In the genomic region with DNA sequence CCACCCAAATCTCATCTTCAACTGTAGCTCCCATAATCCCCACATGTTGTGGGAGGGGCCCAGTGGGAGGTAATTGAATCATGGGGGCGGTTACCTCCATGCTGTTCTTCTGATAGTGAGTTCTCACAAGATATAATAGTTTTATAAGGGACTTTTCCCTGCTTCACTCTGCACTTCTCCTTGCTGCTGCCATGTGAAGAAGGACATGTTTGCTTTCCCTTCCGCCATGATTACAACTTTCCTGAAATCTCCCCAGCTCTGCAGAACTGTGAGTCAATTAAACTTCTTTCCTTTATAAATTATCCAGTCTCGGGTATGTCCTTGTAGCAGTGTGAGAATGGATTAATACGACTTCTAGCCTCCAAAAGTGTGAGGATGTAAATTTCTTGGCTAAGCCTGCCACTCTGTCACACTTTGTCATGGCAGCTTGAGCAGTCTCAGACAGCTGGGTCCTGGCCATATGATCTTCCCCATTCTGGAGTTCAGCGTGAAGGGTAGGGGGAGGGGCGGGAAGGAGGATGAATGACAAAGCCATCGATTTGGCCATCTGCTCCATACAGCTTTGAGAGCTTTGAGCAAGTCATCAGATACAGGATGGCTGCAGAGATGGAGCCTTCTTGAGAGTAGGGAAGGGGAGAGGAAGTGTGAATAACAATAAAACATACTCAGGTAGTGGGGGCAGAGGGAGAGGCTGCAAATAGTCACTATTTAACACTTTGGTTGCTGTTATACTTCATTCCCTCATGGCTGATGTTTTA, we compare ENCODE assay signal across 14 cellular contexts. TPM values are rescaled to one million over a fixed set of nuclear protein-coding genes. Genes with fewer than 3 reads are reported as not detected.
A peak's percentile ranks its signal among the peaks of the same experiment; 100 is the strongest.
DNase-seq lines count a peak whose midpoint lies in the region; ATAC-seq and TF ChIP-seq lines count a peak whose summit lies in the region.
"Had no signal": no experiment of that assay in that cellular context is flagged by ENCODE, and none has a peak within 500 bp of the region (broad histone marks: within the 10 kb centered on the region; RNA-seq: fewer than 3 reads in every experiment).

No MANE protein-coding gene starts in this region.

- H3K4me1 Mint-ChIP-seq in activated naive CD4-positive, alpha-beta T cell treated with anti-CD3 and anti-CD28 coated beads for 36 hours (ENCODE audit: low read depth), result peaks cover 73% of the 10 kb centered on the region
- peaks cover 35% of the 10 kb centered on the region for H3K4me1 Mint-ChIP-seq in activated naive CD4-positive, alpha-beta T cell treated with anti-CD3 and anti-CD28 coated beads, Interleukin-2, amount 10 ng/mL, durations not matched to agents 7 days and 5 days
- H3K4me1 Mint-ChIP-seq in activated T-helper 2 cell treated with anti-CD3 and anti-CD28 coated beads, Interferon-gamma antibody, Interleukin-2, Interleukin-4, amounts not matched to agents 10 μg/mL and 5 μg/mL and 100 μg/mL, durations not matched to agents 14 hours and 24 hours and 36 hours (ENCODE audit: low read depth), result peaks cover 52% of the 10 kb centered on the region
- H3K4me1 Mint-ChIP-seq in stimulated activated effector memory CD8-positive, alpha-beta T cell treated with anti-CD3 and anti-CD28 coated beads, Interleukin-12 subunit alpha, Interleukin-12 subunit beta, amount 100 ng/mL, for 72 hours, result peaks cover 80% of the 10 kb centered on the region
- no peaks in the 10 kb centered on the region for H3K4me1 Mint-ChIP-seq in nephron progenitor cell

- H3K27me3 Mint-ChIP-seq in activated naive CD4-positive, alpha-beta T cell treated with anti-CD3 and anti-CD28 coated beads for 36 hours (ENCODE audit: low read depth), result no peaks in the 10 kb centered on the region
- H3K27me3 Mint-ChIP-seq in activated naive CD4-positive, alpha-beta T cell treated with anti-CD3 and anti-CD28 coated beads, Interleukin-2, amount 10 ng/mL, durations not matched to agents 7 days and 5 days, result no peaks in the 10 kb centered on the region
- H3K27me3 Mint-ChIP-seq in activated T-helper 2 cell treated with anti-CD3 and anti-CD28 coated beads, Interferon-gamma antibody, Interleukin-2, Interleukin-4, amounts not matched to agents 10 μg/mL and 5 μg/mL and 100 μg/mL, durations not matched to agents 14 hours and 24 hours and 36 hours (ENCODE audit: low read depth), result no peaks in the 10 kb centered on the region
- peaks cover 9% of the 10 kb centered on the region for H3K27me3 Mint-ChIP-seq in nephron progenitor cell (ENCODE audit: low read depth, poor library complexity)

- no peak overlapping the region for H3K4me3 Mint-ChIP-seq in activated naive CD4-positive, alpha-beta T cell treated with anti-CD3 and anti-CD28 coated beads for 36 hours
- no peak overlapping the region for H3K4me3 Mint-ChIP-seq in activated naive CD4-positive, alpha-beta T cell treated with anti-CD3 and anti-CD28 coated beads, Interleukin-2, amount 10 ng/mL, durations not matched to agents 7 days and 5 days
- H3K4me3 Mint-ChIP-seq in activated T-helper 2 cell treated with anti-CD3 and anti-CD28 coated beads, Interferon-gamma antibody, Interleukin-2, Interleukin-4, amounts not matched to agents 10 μg/mL and 5 μg/mL and 100 μg/mL, durations not matched to agents 14 hours and 24 hours and 36 hours (ENCODE audit: low read depth), result no peak overlapping the region
- peak overlapping the region; percentile 46 for H3K4me3 Mint-ChIP-seq in stimulated activated effector memory CD8-positive, alpha-beta T cell treated with anti-CD3 and anti-CD28 coated beads, Interleukin-12 subunit alpha, Interleukin-12 subunit beta, amount 100 ng/mL, for 72 hours
- H3K4me3 Mint-ChIP-seq in nephron progenitor cell, result no peak overlapping the region
- H3K4me3 Mint-ChIP-seq: T-cell had no signal

- intact Hi-C loops in activated naive CD4-positive, alpha-beta T cell treated with anti-CD3 and anti-CD28 coated beads for 36 hours (cut with micrococcal nuclease), result loop anchor here (1.0 to 10.0 kb wide), 2 partner anchors 400 to 1362 kb away; partner anchors contain the start of gene FAM204A
- intact Hi-C loops in activated T-helper 2 cell treated with anti-CD3 and anti-CD28 coated beads, Interferon-gamma antibody, Interleukin-2, Interleukin-4, amounts not matched to agents 10 μg/mL and 5 μg/mL and 100 μg/mL, durations not matched to agents 14 hours and 24 hours and 36 hours (cut with micrococcal nuclease), result no loop called here

- TF ChIP-seq CTCF in nephron progenitor cell (IDR thresholded peaks at IDR 0.05), result no peak

- CTCF ChIA-PET in activated naive CD4-positive, alpha-beta T cell treated with anti-CD3 and anti-CD28 coated beads for 36 hours (lab: Charles Lee), result interaction anchor here (0.8 to 3.2 kb wide), 3 partner anchors 20 to 29 kb away, joined by 3 to 10 read pairs (median 5); no protein-coding TSS in a partner anchor
- CTCF ChIA-PET in activated naive CD4-positive, alpha-beta T cell treated with anti-CD3 and anti-CD28 coated beads, Interleukin-2, amount 10 ng/mL, durations not matched to agents 7 days and 5 days (lab: Charles Lee), result interaction anchor here (1.0 to 1.3 kb wide), 3 partner anchors 18 to 20 kb away, joined by 3 to 4 read pairs (median 3); partner anchors contain the start of gene INPP5F

- peaks cover 45% of the 10 kb centered on the region for H3K36me3 Mint-ChIP-seq in activated naive CD4-positive, alpha-beta T cell treated with anti-CD3 and anti-CD28 coated beads for 36 hours (ENCODE audit: low read depth)
- H3K36me3 Mint-ChIP-seq in activated naive CD4-positive, alpha-beta T cell treated with anti-CD3 and anti-CD28 coated beads, Interleukin-2, amount 10 ng/mL, durations not matched to agents 7 days and 5 days, result peaks cover 31% of the 10 kb centered on the region
- H3K36me3 Mint-ChIP-seq in activated T-helper 2 cell treated with anti-CD3 and anti-CD28 coated beads, Interferon-gamma antibody, Interleukin-2, Interleukin-4, amounts not matched to agents 10 μg/mL and 5 μg/mL and 100 μg/mL, durations not matched to agents 14 hours and 24 hours and 36 hours (ENCODE audit: low read depth), result peaks cover 60% of the 10 kb centered on the region
- peaks cover 45% of the 10 kb centered on the region for H3K36me3 Mint-ChIP-seq in stimulated activated effector memory CD8-positive, alpha-beta T cell treated with anti-CD3 and anti-CD28 coated beads, Interleukin-12 subunit alpha, Interleukin-12 subunit beta, amount 100 ng/mL, for 72 hours
- H3K36me3 Mint-ChIP-seq in nephron progenitor cell (ENCODE audit: low read depth), result peaks cover 26% of the 10 kb centered on the region

- DNase-seq in activated naive CD4-positive, alpha-beta T cell treated with anti-CD3 and anti-CD28 coated beads for 36 hours, result no peak
- no peak for DNase-seq in activated naive CD4-positive, alpha-beta T cell treated with anti-CD3 and anti-CD28 coated beads, Interleukin-2, amount 10 ng/mL, durations not matched to agents 7 days and 5 days
- peak; percentile 91 for DNase-seq in NCI-H2171 (lab: John Stamatoyannopoulos, UW)
- no peak for DNase-seq in activated T-helper 2 cell treated with anti-CD3 and anti-CD28 coated beads, Interferon-gamma antibody, Interleukin-2, Interleukin-4, amounts not matched to agents 10 μg/mL and 5 μg/mL and 100 μg/mL, durations not matched to agents 14 hours and 24 hours and 36 hours (ENCODE audit: low spot score)
- DNase-seq in stimulated activated effector memory CD8-positive, alpha-beta T cell treated with anti-CD3 and anti-CD28 coated beads, Interleukin-12 subunit alpha, Interleukin-12 subunit beta, amount 100 ng/mL, for 72 hours (ENCODE audit: low spot score in 2 of 2), result no peak
- DNase-seq in 8988T, result no peak
- no peak for DNase-seq in nephron progenitor cell
- no peak for DNase-seq in AG20443 (ENCODE audit: low spot score)
- DNase-seq: anterior cingulate cortex, DMS79, gastrocnemius medialis, RPMI8226, substantia nigra, T-cell had no signal

- ATAC-seq in stimulated activated effector memory CD8-positive, alpha-beta T cell treated with anti-CD3 and anti-CD28 coated beads, Interleukin-12 subunit alpha, Interleukin-12 subunit beta, amount 100 ng/mL, for 72 hours, result no peak
- ATAC-seq: gastrocnemius medialis, T-cell had no signal

- H3K27ac Mint-ChIP-seq in activated naive CD4-positive, alpha-beta T cell treated with anti-CD3 and anti-CD28 coated beads for 36 hours, result peak overlapping the region; percentile 96
- no peak overlapping the region for H3K27ac Mint-ChIP-seq in activated naive CD4-positive, alpha-beta T cell treated with anti-CD3 and anti-CD28 coated beads, Interleukin-2, amount 10 ng/mL, durations not matched to agents 7 days and 5 days
- H3K27ac Mint-ChIP-seq in activated T-helper 2 cell treated with anti-CD3 and anti-CD28 coated beads, Interferon-gamma antibody, Interleukin-2, Interleukin-4, amounts not matched to agents 10 μg/mL and 5 μg/mL and 100 μg/mL, durations not matched to agents 14 hours and 24 hours and 36 hours, result peak overlapping the region; percentile 66
- H3K27ac Mint-ChIP-seq in stimulated activated effector memory CD8-positive, alpha-beta T cell treated with anti-CD3 and anti-CD28 coated beads, Interleukin-12 subunit alpha, Interleukin-12 subunit beta, amount 100 ng/mL, for 72 hours, result peak overlapping the region; percentile 98
- H3K27ac Mint-ChIP-seq in nephron progenitor cell, result no peak overlapping the region

- peaks cover 66% of the 10 kb centered on the region for H3K9me3 Mint-ChIP-seq in activated naive CD4-positive, alpha-beta T cell treated with anti-CD3 and anti-CD28 coated beads for 36 hours
- peaks cover 31% of the 10 kb centered on the region for H3K9me3 Mint-ChIP-seq in activated naive CD4-positive, alpha-beta T cell treated with anti-CD3 and anti-CD28 coated beads, Interleukin-2, amount 10 ng/mL, durations not matched to agents 7 days and 5 days
- H3K9me3 Mint-ChIP-seq in activated T-helper 2 cell treated with anti-CD3 and anti-CD28 coated beads, Interferon-gamma antibody, Interleukin-2, Interleukin-4, amounts not matched to agents 10 μg/mL and 5 μg/mL and 100 μg/mL, durations not matched to agents 14 hours and 24 hours and 36 hours, result peaks cover 75% of the 10 kb centered on the region
- H3K9me3 Mint-ChIP-seq in stimulated activated effector memory CD8-positive, alpha-beta T cell treated with anti-CD3 and anti-CD28 coated beads, Interleukin-12 subunit alpha, Interleukin-12 subunit beta, amount 100 ng/mL, for 72 hours, result peaks cover 24% of the 10 kb centered on the region
- peaks cover 51% of the 10 kb centered on the region for H3K9me3 Mint-ChIP-seq in nephron progenitor cell

RNA-seq across cellular contexts. Expression of gene INPP5F, which starts 19.1 kb away (rescaled TPM):
- 10 to 100 TPM; 10.5 to 10.9 TPM for total RNA-seq in activated naive CD4-positive, alpha-beta T cell treated with anti-CD3 and anti-CD28 coated beads for 36 hours
- 10.2 and 11.9 TPM in 2 replicates for total RNA-seq in activated T-helper 2 cell treated with anti-CD3 and anti-CD28 coated beads, Interferon-gamma antibody, Interleukin-2, Interleukin-4, amounts not matched to agents 10 μg/mL and 5 μg/mL and 100 μg/mL, durations not matched to agents 14 hours and 24 hours and 36 hours

RNA-seq across cellular contexts. Expression of gene BAG3, which starts 55.5 kb away (rescaled TPM):
- 10 to 100 TPM; 20.9 to 24.3 TPM for total RNA-seq in activated naive CD4-positive, alpha-beta T cell treated with anti-CD3 and anti-CD28 coated beads for 36 hours
- total RNA-seq in activated T-helper 2 cell treated with anti-CD3 and anti-CD28 coated beads, Interferon-gamma antibody, Interleukin-2, Interleukin-4, amounts not matched to agents 10 μg/mL and 5 μg/mL and 100 μg/mL, durations not matched to agents 14 hours and 24 hours and 36 hours, result 31.8 and 33.3 TPM in 2 replicates

Comparison
In these comparisons a context has a peak if more than half of its experiments do, and no peak if none do; other contexts are left out.
1. H3K27ac Mint-ChIP-seq: peak in activated naive CD4-positive, alpha-beta T cell treated with anti-CD3 and anti-CD28 coated beads for 36 hours (single experiment), activated T-helper 2 cell treated with anti-CD3 and anti-CD28 coated beads, Interferon-gamma antibody, Interleukin-2, Interleukin-4, amounts not matched to agents 10 μg/mL and 5 μg/mL and 100 μg/mL, durations not matched to agents 14 hours and 24 hours and 36 hours (single experiment) and stimulated activated effector memory CD8-positive, alpha-beta T cell treated with anti-CD3 and anti-CD28 coated beads, Interleukin-12 subunit alpha, Interleukin-12 subunit beta, amount 100 ng/mL, for 72 hours (single experiment); none in activated naive CD4-positive, alpha-beta T cell treated with anti-CD3 and anti-CD28 coated beads, Interleukin-2, amount 10 ng/mL, durations not matched to agents 7 days and 5 days (single experiment) and nephron progenitor cell (single experiment).